In genomic region chr11:106853850-106854401, GRCh38 we compare ENCODE assay signal across 32 cellular contexts.
"Had no signal": no experiment of that assay in that cellular context is flagged by ENCODE, and none has a peak within 500 bp of the region (broad histone marks: within the 10 kb centered on the region; RNA-seq: fewer than 3 reads in every experiment).

No MANE protein-coding gene starts in this region.

- H3K4me1 Mint-ChIP-seq: activated B cell treated with CpG ODN at 0.5 μM for 24 hours; activated T-helper 17 cell treated with anti-CD3 and anti-CD28 coated beads, Interleukin-2, amount 50 U/mL, for 72 hours had no signal

- H3K4me3 ChIP-seq: ascending aorta, cardiac muscle cell, K562, Peyer's patch had no signal

- H3K27ac Mint-ChIP-seq: activated B cell treated with CpG ODN at 0.5 μM for 24 hours; activated CD8-positive, alpha-beta T cell treated with anti-CD3 and anti-CD28 coated beads for 36 hours; activated naive CD4-positive, alpha-beta T cell treated with anti-CD3 and anti-CD28 coated beads for 36 hours; activated naive CD4-positive, alpha-beta T cell treated with anti-CD3 and anti-CD28 coated beads, Interleukin-2, amount 50 U/mL, for 72 hours; activated T-cell treated with anti-CD3 and anti-CD28 coated beads, Interleukin-2, amount 50 U/mL, for 72 hours; activated T-helper 17 cell treated with anti-CD3 and anti-CD28 coated beads, Interleukin-2, amount 50 U/mL, for 72 hours had no signal

- H3K4me3 Mint-ChIP-seq: activated B cell treated with CpG ODN at 0.5 μM for 24 hours; activated CD8-positive, alpha-beta T cell treated with anti-CD3 and anti-CD28 coated beads for 36 hours; activated naive CD4-positive, alpha-beta T cell treated with anti-CD3 and anti-CD28 coated beads for 36 hours; activated T-cell treated with anti-CD3 and anti-CD28 coated beads, Interleukin-2, amount 50 U/mL, for 72 hours; activated T-helper 17 cell treated with anti-CD3 and anti-CD28 coated beads, Interleukin-2, amount 50 U/mL, for 72 hours had no signal

- H3K9me3 ChIP-seq: ascending aorta, Peyer's patch had no signal

- H3K27me3 ChIP-seq: ascending aorta, cardiac muscle cell, Peyer's patch had no signal

- H3K27ac ChIP-seq: ascending aorta, cardiac muscle cell, Peyer's patch, VCaP had no signal

- ATAC-seq: activated CD8-positive, alpha-beta T cell treated with anti-CD3 and anti-CD28 coated beads for 36 hours; activated naive CD4-positive, alpha-beta T cell treated with anti-CD3 and anti-CD28 coated beads, Interleukin-2, amount 50 U/mL, for 72 hours; activated T-cell treated with anti-CD3 and anti-CD28 coated beads, Interleukin-2, amount 50 U/mL, for 72 hours; activated T-helper 17 cell treated with anti-CD3 and anti-CD28 coated beads, Interleukin-2, amount 50 U/mL, for 72 hours; K562; PC-3 had no signal

- H3K36me3 ChIP-seq: ascending aorta, cardiac muscle cell, Peyer's patch had no signal

- DNase-seq: activated B cell treated with CpG ODN at 0.5 μM for 24 hours; activated CD4-positive, alpha-beta T cell treated with anti-CD3 and anti-CD28 coated beads for 4 hours; activated CD4-positive, alpha-beta T cell treated with anti-CD3 and anti-CD28 coated beads, Interleukin-2, amount 50 U/mL, for 1 hour; activated CD4-positive, CD25-positive, alpha-beta regulatory T cell treated with anti-CD3 and anti-CD28 coated beads, Interleukin-2, amount 50 U/mL, for 72 hours; activated CD8-positive, alpha-beta T cell treated with anti-CD3 and anti-CD28 coated beads for 36 hours; activated gamma-delta T cell treated with Interleukin-2 at 50 U/mL for 16 hours; activated naive CD4-positive, alpha-beta T cell treated with anti-CD3 and anti-CD28 coated beads for 36 hours; activated T-cell treated with anti-CD3 and anti-CD28 coated beads, Interleukin-2, amount 50 U/mL, for 1 hour; activated T-cell treated with anti-CD3 and anti-CD28 coated beads, Interleukin-2, amount 50 U/mL, for 72 hours; amniotic stem cell; IMR-90; NCI-H1092 treated with DMSO at 0.1 percent for 48 hours; NCI-H1417; NCI-H1930; NCI-H2081 treated with DMSO at 0.1 percent for 48 hours; NCI-H226; NCI-H524 treated with DMSO at 0.1 percent for 48 hours; NK-92 treated with Interleukin-12 subunit alpha and Interleukin-12 subunit beta, amount 100 ng/mL, for 24 hours; PC-3; Peyer's patch; Right ventricle myocardium superior; RPMI8226; SW 1271; T-helper 1 cell; T-helper 2 cell; T-helper 9 cell had no signal

- H3K4me1 ChIP-seq: ascending aorta, Peyer's patch had no signal

- H3K27me3 Mint-ChIP-seq: activated B cell treated with CpG ODN at 0.5 μM for 24 hours; activated CD8-positive, alpha-beta T cell treated with anti-CD3 and anti-CD28 coated beads for 36 hours; activated T-helper 17 cell treated with anti-CD3 and anti-CD28 coated beads, Interleukin-2, amount 50 U/mL, for 72 hours had no signal
